9 cellular contexts compared by ENCODE assay signal in the genomic region with DNA sequence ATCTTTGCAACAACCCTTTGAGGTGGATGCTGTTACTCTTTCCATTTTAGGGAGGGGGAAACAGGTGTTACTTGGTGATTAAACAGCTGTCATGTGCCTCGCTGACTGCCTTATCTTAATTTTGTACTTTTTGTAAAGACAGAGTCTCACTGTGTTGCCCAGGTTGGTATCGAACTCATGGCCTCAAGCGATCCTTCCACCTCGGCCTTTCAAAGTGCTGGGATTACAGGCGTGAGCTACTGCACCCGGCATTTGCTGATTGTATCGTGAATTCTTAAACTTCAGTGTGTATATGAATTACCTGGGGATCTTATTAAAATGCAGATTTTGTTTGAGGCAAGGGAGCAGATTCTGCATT. TPM values are rescaled to one million over a fixed set of nuclear protein-coding genes. Genes with fewer than 3 reads are reported as not detected.
A peak's percentile ranks its signal among the peaks of the same experiment; 100 is the strongest.
DNase-seq lines count a peak whose midpoint lies in the region; TF ChIP-seq lines count a peak whose summit lies in the region.
"Had no signal": no experiment of that assay in that cellular context is flagged by ENCODE, and none has a peak within 500 bp of the region (broad histone marks: within the 10 kb centered on the region; RNA-seq: fewer than 3 reads in every experiment).

No MANE protein-coding gene starts in this region.

- H4K8ac ChIP-seq in neuronal stem cell (ENCODE audit: low read depth, low read length), result no peak overlapping the region

- WGBS in neuronal stem cell (ENCODE audit: extremely low coverage in 2 of 2, insufficient read length in 2 of 2, insufficient replicate concordance in 1 of 2), 2 donors, result no CpG with 5 or more reads among the region's 7 CpGs

- no peak overlapping the region for H4K91ac ChIP-seq in neuronal stem cell (ENCODE audit: low read depth, low read length, poor library complexity)

- H3K4me3 ChIP-seq in OCI-LY1 (ENCODE audit: low read depth, low read length, poor library complexity, severe bottlenecking), result peak overlapping the region; percentile 92
- peak overlapping the region; percentile 82 to 91 for H3K4me3 ChIP-seq in neuronal stem cell (ENCODE audit: low read length in 2 of 2)

- no peaks in the 10 kb centered on the region for H3K27me3 Mint-ChIP-seq in endothelial cell (ENCODE audit: unreplicated experiment)

- H3K9me3 ChIP-seq in OCI-LY1 (ENCODE audit: low read length) (no peaks in the 10 kb centered on the region), neuronal stem cell (replicated peaks in 1 of 2; ENCODE audit: control insufficient read depth in 2 of 2, insufficient read depth in 1 of 2, low read depth in 1 of 2, low read length in 2 of 2) (no peaks in the 10 kb centered on the region)

- H3K4ac ChIP-seq in neuronal stem cell (ENCODE audit: low read length), result no peak overlapping the region

- H2AK5ac ChIP-seq in neuronal stem cell (ENCODE audit: low read depth, low read length), result no peak overlapping the region

- DNase-seq in endothelial cell (ENCODE audit: low spot score) (no peak), neuronal stem cell (ENCODE audit: low spot score) (no peak), GOT3 (lab: John Stamatoyannopoulos, UW) (no peak), COLO668 (lab: John Stamatoyannopoulos, UW; ENCODE audit: unreplicated experiment) (no peak), H4 (ENCODE audit: low spot score) (no peak), HuH-7.5 (ENCODE audit: low spot score) (no peak)

- H3K27me3 ChIP-seq in OCI-LY1 (ENCODE audit: insufficient read depth, low read length), result no peaks in the 10 kb centered on the region
- H3K27me3 ChIP-seq in neuronal stem cell (ENCODE audit: control insufficient read depth in 3 of 3, insufficient read depth in 3 of 3, low read depth in 1 of 3, low read length in 3 of 3), result no peaks in the 10 kb centered on the region

- H3K9ac ChIP-seq in OCI-LY1 (ENCODE audit: low read length), result peak overlapping the region; percentile 95
- peak overlapping the region; percentile 60 for H3K9ac ChIP-seq in neuronal stem cell (ENCODE audit: low read depth, low read length, poor library complexity)

- H3K79me2 ChIP-seq in OCI-LY1 (ENCODE audit: insufficient read depth, low read length), result peaks cover 15% of the 10 kb centered on the region

- H3K27ac ChIP-seq in C4-2B (peak overlapping the region; percentile 89), OCI-LY1 (ENCODE audit: low read depth, low read length, poor library complexity, severe bottlenecking) (peak overlapping the region; percentile 92), neuronal stem cell (replicated peaks; ENCODE audit: low read length) (no peak overlapping the region)

- no peaks in the 10 kb centered on the region for H3K9me2 ChIP-seq in OCI-LY1 (ENCODE audit: low read depth, low read length)

- no peak overlapping the region for H3K27ac Mint-ChIP-seq in endothelial cell (ENCODE audit: unreplicated experiment)

- H3K4me1 Mint-ChIP-seq in endothelial cell (ENCODE audit: unreplicated experiment), result peaks cover 9% of the 10 kb centered on the region

- H3K23ac ChIP-seq in neuronal stem cell (ENCODE audit: low read depth, low read length, poor library complexity), result no peak overlapping the region

- H3K36me3 ChIP-seq in OCI-LY1 (ENCODE audit: insufficient read depth, low read length) (peaks cover 22% of the 10 kb centered on the region), neuronal stem cell (replicated peaks in 1 of 2; ENCODE audit: control insufficient read depth in 2 of 2, insufficient read depth in 2 of 2, low read length in 2 of 2) (peaks cover 0 to 17% of the 10 kb centered on the region in 2 donors)

- peak overlapping the region; percentile 98 for H3K4me3 Mint-ChIP-seq in endothelial cell (ENCODE audit: unreplicated experiment)

- peaks cover 6% of the 10 kb centered on the region for H3K36me3 Mint-ChIP-seq in endothelial cell (ENCODE audit: low read depth, unreplicated experiment)

- H2BK12ac ChIP-seq in neuronal stem cell (ENCODE audit: low read length), result no peak overlapping the region

- no peak overlapping the region for H3K18ac ChIP-seq in neuronal stem cell (ENCODE audit: low read length)

- TF ChIP-seq CTCF in C4-2B (conservative IDR thresholded peaks at IDR 0.05) (peak; percentile 10; the same call in 1 of the 2 replicates), OCI-LY1 (IDR thresholded peaks at IDR 0.05; ENCODE audit: low read length) (no peak), endothelial cell (IDR thresholded peaks at IDR 0.05; ENCODE audit: unreplicated experiment) (no peak)

- peaks cover 3% of the 10 kb centered on the region for H3K79me1 ChIP-seq in neuronal stem cell (ENCODE audit: low read depth, low read length)

- H2BK120ac ChIP-seq in neuronal stem cell (ENCODE audit: low read depth, low read length), result no peak overlapping the region

- H4K20me1 ChIP-seq in OCI-LY1 (ENCODE audit: insufficient read depth, low read length), result no peaks in the 10 kb centered on the region

- no peak overlapping the region for H2BK15ac ChIP-seq in neuronal stem cell (ENCODE audit: low read length)

- H2AFZ ChIP-seq in OCI-LY1 (ENCODE audit: low read length) (no peak overlapping the region), neuronal stem cell (ENCODE audit: low read length) (peak overlapping the region; percentile 94)

- H2BK5ac ChIP-seq in neuronal stem cell (ENCODE audit: low read length), result peak overlapping the region; percentile 21

- no peaks in the 10 kb centered on the region for H3K9me3 Mint-ChIP-seq in endothelial cell (ENCODE audit: unreplicated experiment)

- peaks cover 3% of the 10 kb centered on the region; the same call in 1 of the 2 replicates for H3F3A ChIP-seq in OCI-LY1 (ENCODE audit: insufficient read depth, low read length)

- H3K4me2 ChIP-seq in OCI-LY1 (ENCODE audit: low read length) (peak overlapping the region; percentile 89), neuronal stem cell (ENCODE audit: insufficient read depth, low read length, poor library complexity, severe bottlenecking) (peak overlapping the region; percentile 75)

- no peak overlapping the region for H3K14ac ChIP-seq in neuronal stem cell (ENCODE audit: low read length)

- H3K4me1 ChIP-seq in OCI-LY1 (ENCODE audit: insufficient read depth, low read length, severe bottlenecking) (peaks cover 39% of the 10 kb centered on the region), neuronal stem cell (ENCODE audit: control insufficient read depth in 2 of 2, insufficient read depth in 1 of 2, low read depth in 1 of 2, low read length in 2 of 2) (peaks cover 4 to 6% of the 10 kb centered on the region in 2 donors)

RNA-seq across cellular contexts. Expression of gene PSMD9, which starts 0.7 kb away (rescaled TPM):
- total RNA-seq in endothelial cell (ENCODE audit: unreplicated experiment), result 34.0 TPM
- 28.5 TPM for polyA plus RNA-seq in neuronal stem cell (2013, experiment 1 of 2)
- polyA plus RNA-seq in neuronal stem cell (2013, experiment 2 of 2), result 27.3 TPM
- total RNA-seq in H4 (2014; rRNA removed; shearing (Covaris generic)), result 65.1 and 105 TPM in 2 replicates

RNA-seq across cellular contexts. Expression of gene CFAP251, which starts 29.1 kb away (rescaled TPM):
- 0.80 TPM for total RNA-seq in endothelial cell (ENCODE audit: unreplicated experiment)
- polyA plus RNA-seq in neuronal stem cell (2013, experiment 1 of 2), result 3.7 TPM
- polyA plus RNA-seq in neuronal stem cell (2013, experiment 2 of 2), result 3.2 TPM
- total RNA-seq in H4 (2014; rRNA removed; shearing (Covaris generic)), result 3.3 and 5.2 TPM in 2 replicates

RNA-seq across cellular contexts. Expression of gene HPD, which starts 30.6 kb away (rescaled TPM):
- not detected for total RNA-seq in endothelial cell (ENCODE audit: unreplicated experiment)
- polyA plus RNA-seq in neuronal stem cell (2013, experiment 1 of 2), result 0.13 TPM
- polyA plus RNA-seq in neuronal stem cell (2013, experiment 2 of 2), result 0.18 TPM
- total RNA-seq in H4 (2014; rRNA removed; shearing (Covaris generic)), result not detected in 2 replicates
- total RNA-seq: RPMI7951 had no signal
